Comparison of ENCODE assay signal across 20 cellular contexts in the genomic region with DNA sequence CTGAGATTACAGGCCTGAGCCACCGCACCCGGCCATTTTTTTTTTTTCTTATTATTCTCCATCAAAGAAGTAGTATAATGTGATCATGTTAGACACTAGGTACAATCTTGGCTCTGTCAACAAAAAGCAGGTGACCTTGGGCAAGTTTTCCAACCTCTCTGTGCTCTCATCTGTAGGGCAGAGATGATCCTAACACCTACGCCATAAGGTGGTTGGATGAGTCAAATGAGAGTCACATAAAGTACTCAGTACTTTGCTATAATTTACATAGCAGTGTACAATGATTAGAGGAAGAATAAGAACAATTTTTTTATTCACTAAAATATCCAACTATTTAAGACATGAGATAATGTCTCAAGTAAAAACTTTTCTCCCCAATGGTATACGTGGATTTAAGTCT.
DNase-seq lines count a peak whose midpoint lies in the region; ATAC-seq, FAIRE-seq and TF ChIP-seq lines count a peak whose summit lies in the region.
"Had no signal": no experiment of that assay in that cellular context is flagged by ENCODE, and none has a peak within 500 bp of the region (broad histone marks: within the 10 kb centered on the region; RNA-seq: fewer than 3 reads in every experiment).

No MANE protein-coding gene starts in this region.

- CTCF ChIA-PET in activated CD4-positive, alpha-beta T cell treated with anti-CD3 and anti-CD28 coated beads for 36 hours (lab: Charles Lee), result interaction anchor here (0.6 to 1.2 kb wide), 3 partner anchors 58 to 132 kb away, joined by 3 read pairs; no protein-coding TSS in a partner anchor
- CTCF ChIA-PET in H1 (lab: Charles Lee; ENCODE audit: partially characterized antibody), result interaction anchor here (1.3 kb wide), 1 partner anchor 13 kb away, joined by 3 read pairs; no protein-coding TSS in a partner anchor

- no peak overlapping the region for H2BK12ac ChIP-seq in H1 (ENCODE audit: low read depth, low read length)

- no peaks in the 10 kb centered on the region for H3K36me3 Mint-ChIP-seq in activated CD4-positive, alpha-beta T cell treated with anti-CD3 and anti-CD28 coated beads for 36 hours (ENCODE audit: low read depth)

- H3K27ac Mint-ChIP-seq in activated CD4-positive, alpha-beta T cell treated with anti-CD3 and anti-CD28 coated beads for 36 hours, result no peak overlapping the region
- H3K27ac Mint-ChIP-seq: B cell had no signal

- H3K79me1 ChIP-seq in H1 (ENCODE audit: low read depth, low read length), result no peaks in the 10 kb centered on the region

- no peak overlapping the region for H3K14ac ChIP-seq in H1 (ENCODE audit: insufficient read length)

- no peaks in the 10 kb centered on the region for H4K20me1 ChIP-seq in H1 (replicated peaks in 1 of 2; ENCODE audit: control insufficient read depth in 1 of 2, insufficient read depth in 2 of 2, low read length in 2 of 2)

- no peak for TF ChIP-seq POLR2A in H1 (IDR thresholded peaks at IDR 0.05; ENCODE audit: control extremely low read depth in 1 of 2, low read depth in 2 of 2, low read length in 2 of 2)

- H2BK15ac ChIP-seq in H1 (ENCODE audit: low read length), result no peak overlapping the region

- H3K4me3 ChIP-seq in H1 (ENCODE audit: extremely low read depth in 1 of 4, insufficient read depth in 2 of 4, low read depth in 3 of 4, low read length in 4 of 4), result no peak overlapping the region
- H3K4me3 ChIP-seq: GM12878 had no signal

- TF ChIP-seq CTCF in H1 (IDR thresholded peaks at IDR 0.05; ENCODE audit: control extremely low read depth in 1 of 3, insufficient read depth in 1 of 3, low read depth in 1 of 3, low read length in 3 of 3), result no peak

- no peak overlapping the region for H4K91ac ChIP-seq in H1 (replicated peaks; ENCODE audit: insufficient read length, low read length)

- no peak for TF ChIP-seq RAD21 in H1 (IDR thresholded peaks at IDR 0.05 in 1 of 2, conservative IDR thresholded peaks at IDR 0.05 in 1 of 2; ENCODE audit: low read depth in 2 of 2, low read length in 2 of 2)

- no peaks in the 10 kb centered on the region for H3K36me3 ChIP-seq in H1 (ENCODE audit: control insufficient read depth in 2 of 4, insufficient read depth in 4 of 4, low read length in 3 of 4)

- WGBS in H1 (ENCODE audit: extremely low coverage in 1 of 2, insufficient coverage in 1 of 2, insufficient read length in 1 of 2, insufficient replicate concordance in 2 of 2, low coverage in 1 of 2, low lambda C conversion rate in 2 of 2, missing lambda C conversion rate in 1 of 2), 2 experiments, result 92% methylated on average over 4 of the region's 4 CpGs; no CpG with 5 or more reads in 1 of the 2 experiments

- no peak overlapping the region for H3K27ac ChIP-seq in H1 (ENCODE audit: low read depth, low read length)
- H3K27ac ChIP-seq: HL-60, RWPE1 had no signal

- no peak for FAIRE-seq in H1 (lab: Jason Lieb, UNC)
- FAIRE-seq: GM12878 had no signal

- no peak overlapping the region for H2BK120ac ChIP-seq in H1 (replicated peaks; ENCODE audit: low read depth, low read length)

- intact Hi-C loops in activated CD4-positive, alpha-beta T cell treated with anti-CD3 and anti-CD28 coated beads for 36 hours (cut with DNase I, micrococcal nuclease), result no loop called here

- POLR2A ChIA-PET in activated CD4-positive, alpha-beta T cell treated with anti-CD3 and anti-CD28 coated beads for 36 hours (lab: Charles Lee), result no interaction called here
- POLR2A ChIA-PET in H1 (lab: Charles Lee; ENCODE audit: partially characterized antibody), result no interaction called here

- no peak overlapping the region for H2AFZ ChIP-seq in H1 (ENCODE audit: low read length)

- no peak overlapping the region for H3K18ac ChIP-seq in H1 (ENCODE audit: extremely low read depth, low read length)

- no peaks in the 10 kb centered on the region for H3K9me3 ChIP-seq in H1 (ENCODE audit: insufficient read depth in 2 of 2, low read depth in 1 of 2, low read length in 1 of 2)

- H3K27me3 Mint-ChIP-seq in activated CD4-positive, alpha-beta T cell treated with anti-CD3 and anti-CD28 coated beads for 36 hours, result no peaks in the 10 kb centered on the region
- H3K27me3 Mint-ChIP-seq: B cell had no signal

- H2AK5ac ChIP-seq in H1 (ENCODE audit: low read depth, low read length), result no peak overlapping the region

- H2BK20ac ChIP-seq in H1 (ENCODE audit: low read length), result peak overlapping the region; percentile 11; the same call in 1 of the 2 replicates

- H3K23me2 ChIP-seq in H1 (ENCODE audit: low read depth, low read length), result no peaks in the 10 kb centered on the region; the same call in 1 of the 2 replicates

- no peak overlapping the region for H2BK5ac ChIP-seq in H1 (ENCODE audit: low read depth, low read length)

- no peaks in the 10 kb centered on the region for H3K79me2 ChIP-seq in H1 (ENCODE audit: control insufficient read depth in 1 of 2, insufficient read depth in 2 of 2, low read length in 2 of 2)

- H3K4me3 Mint-ChIP-seq in activated CD4-positive, alpha-beta T cell treated with anti-CD3 and anti-CD28 coated beads for 36 hours, result no peak overlapping the region
- H3K4me3 Mint-ChIP-seq: B cell had no signal

- no peak overlapping the region for H3K4ac ChIP-seq in H1 (replicated peaks; ENCODE audit: insufficient read length, low read depth, low read length)

- peaks cover 0 to 4% (median 0%) of the 10 kb centered on the region in 4 experiments; a peak in 3 of 7 replicates for H3K4me1 ChIP-seq in H1 (replicated peaks in 1 of 4; ENCODE audit: control insufficient read depth in 3 of 4, insufficient read depth in 4 of 4, low read length in 3 of 4)

- peaks cover 12% of the 10 kb centered on the region for H3K4me1 Mint-ChIP-seq in activated CD4-positive, alpha-beta T cell treated with anti-CD3 and anti-CD28 coated beads for 36 hours

- H3K4me2 ChIP-seq in H1 (ENCODE audit: insufficient read depth in 1 of 2, low read depth in 2 of 2, low read length in 2 of 2), result no peak overlapping the region

- no peak for DNase-seq in activated CD4-positive, alpha-beta T cell treated with anti-CD3 and anti-CD28 coated beads for 36 hours
- DNase-seq in activated CD4-positive, alpha-beta T cell treated with anti-CD3 and anti-CD28 coated beads for 48 hours, result no peak
- DNase-seq in HCEC 1CT (peak; percentile 22), H1 (ENCODE audit: low read depth in 1 of 2, low spot score in 2 of 2) (no peak), renal cortical epithelial cell (ENCODE audit: low read depth) (peak; percentile 52), cerebellum (ENCODE audit: low spot score) (no peak), COR-L47 (lab: John Stamatoyannopoulos, UW) (no peak)
- DNase-seq in activated CD4-positive, alpha-beta T cell treated with anti-CD3 and anti-CD28 coated beads, Interleukin-2, amount 50 U/mL, for 4 hours, result no peak
- DNase-seq: 8988T, DMS153, NCI-H1417 treated with DMSO at 0.1 percent for 48 hours, NCI-H1930, NCI-H345, NCI-H524 treated with DMSO at 0.1 percent for 48 hours, PC-3 had no signal

- no peak overlapping the region for H3K23ac ChIP-seq in H1 (ENCODE audit: insufficient read length)

- no peak overlapping the region for H3K9ac ChIP-seq in H1 (replicated peaks in 1 of 4; ENCODE audit: extremely low read depth in 1 of 4, low read depth in 3 of 4, low read length in 3 of 4)

- H3K9me3 Mint-ChIP-seq in activated CD4-positive, alpha-beta T cell treated with anti-CD3 and anti-CD28 coated beads for 36 hours (ENCODE audit: low read depth), result no peaks in the 10 kb centered on the region

- peak; percentile 96 for ATAC-seq in activated CD4-positive, alpha-beta T cell treated with anti-CD3 and anti-CD28 coated beads for 36 hours
- ATAC-seq: GM12878, HCT116, PC-3 had no signal

- no peaks in the 10 kb centered on the region for H3K27me3 ChIP-seq in H1 (replicated peaks in 1 of 4; ENCODE audit: control insufficient read depth in 3 of 4, extremely low read depth in 1 of 4, insufficient read depth in 3 of 4, low read length in 3 of 4)

- H4K8ac ChIP-seq in H1 (ENCODE audit: extremely low read depth, insufficient read depth, low read length), result no peak overlapping the region

- no peak overlapping the region for H3K56ac ChIP-seq in H1 (replicated peaks; ENCODE audit: insufficient read length, low read depth, low read length)

- no peak overlapping the region for H4K5ac ChIP-seq in H1 (ENCODE audit: insufficient read length, low read depth, low read length)

- no peak for TF ChIP-seq EP300 in H1 (IDR thresholded peaks at IDR 0.05; ENCODE audit: borderline replicate concordance in 1 of 2, low read depth in 2 of 2, low read length in 2 of 2)

TF ChIP-seq in H1, 55 proteins besides CTCF, POLR2A, EP300 and RAD21 (continues in another document):
- TF ChIP-seq PHF8 (conservative IDR thresholded peaks at IDR 0.05; ENCODE audit: low read depth, low read length) (no peak), NANOG (IDR thresholded peaks at IDR 0.05; ENCODE audit: insufficient read depth, low read depth, low read length, poor library complexity, severe bottlenecking) (no peak), KDM5A (IDR thresholded peaks at IDR 0.05; ENCODE audit: low read length) (no peak), EGR1 (IDR thresholded peaks at IDR 0.05; ENCODE audit: borderline replicate concordance, low read depth, low read length) (no peak), YY1 (IDR thresholded peaks at IDR 0.05; ENCODE audit: low read depth, low read length) (no peak), TCF12 (IDR thresholded peaks at IDR 0.05; ENCODE audit: low read depth, low read length) (no peak), NRF1 (IDR thresholded peaks at IDR 0.05; ENCODE audit: low read depth, low read length) (no peak), RBBP5 (IDR thresholded peaks at IDR 0.05; ENCODE audit: borderline replicate concordance, low read depth, low read length) (no peak), HDAC6 (IDR thresholded peaks at IDR 0.05; ENCODE audit: low read depth, low read length) (no peak), RXRA (IDR thresholded peaks at IDR 0.05; ENCODE audit: insufficient read depth, low read depth, low read length) (no peak), KDM4A (IDR thresholded peaks at IDR 0.05; ENCODE audit: low read depth, low read length, severe bottlenecking) (no peak), CHD1 (IDR thresholded peaks at IDR 0.05; ENCODE audit: low read depth, low read length) (no peak), TAF7 (optimal IDR thresholded peaks at IDR 0.05; ENCODE audit: borderline replicate concordance, low read depth, low read length) (no peak)
- TF ChIP-seq, protein P1, sequence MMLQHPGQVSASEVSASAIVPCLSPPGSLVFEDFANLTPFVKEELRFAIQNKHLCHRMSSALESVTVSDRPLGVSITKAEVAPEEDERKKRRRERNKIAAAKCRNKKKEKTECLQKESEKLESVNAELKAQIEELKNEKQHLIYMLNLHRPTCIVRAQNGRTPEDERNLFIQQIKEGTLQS (IDR thresholded peaks at IDR 0.05; ENCODE audit: insufficient read depth, low read depth, low read length), result no peak
- TF ChIP-seq, protein P2, sequence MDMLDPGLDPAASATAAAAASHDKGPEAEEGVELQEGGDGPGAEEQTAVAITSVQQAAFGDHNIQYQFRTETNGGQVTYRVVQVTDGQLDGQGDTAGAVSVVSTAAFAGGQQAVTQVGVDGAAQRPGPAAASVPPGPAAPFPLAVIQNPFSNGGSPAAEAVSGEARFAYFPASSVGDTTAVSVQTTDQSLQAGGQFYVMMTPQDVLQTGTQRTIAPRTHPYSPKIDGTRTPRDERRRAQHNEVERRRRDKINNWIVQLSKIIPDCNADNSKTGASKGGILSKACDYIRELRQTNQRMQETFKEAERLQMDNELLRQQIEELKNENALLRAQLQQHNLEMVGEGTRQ (IDR thresholded peaks at IDR 0.05; ENCODE audit: low read length), result no peak

Comparison
In these comparisons a context has a peak if more than half of its experiments do, and no peak if none do; other contexts are left out.
1. DNase-seq: peak in HCEC 1CT (single experiment) and renal cortical epithelial cell (single experiment); none in activated CD4-positive, alpha-beta T cell treated with anti-CD3 and anti-CD28 coated beads for 36 hours (single experiment), activated CD4-positive, alpha-beta T cell treated with anti-CD3 and anti-CD28 coated beads for 48 hours (single experiment), H1 (0 of 2), cerebellum (single experiment), COR-L47 (single experiment) and activated CD4-positive, alpha-beta T cell treated with anti-CD3 and anti-CD28 coated beads, Interleukin-2, amount 50 U/mL, for 4 hours (0 of 2).